23 cellular contexts compared by ENCODE assay signal in the genomic region with DNA sequence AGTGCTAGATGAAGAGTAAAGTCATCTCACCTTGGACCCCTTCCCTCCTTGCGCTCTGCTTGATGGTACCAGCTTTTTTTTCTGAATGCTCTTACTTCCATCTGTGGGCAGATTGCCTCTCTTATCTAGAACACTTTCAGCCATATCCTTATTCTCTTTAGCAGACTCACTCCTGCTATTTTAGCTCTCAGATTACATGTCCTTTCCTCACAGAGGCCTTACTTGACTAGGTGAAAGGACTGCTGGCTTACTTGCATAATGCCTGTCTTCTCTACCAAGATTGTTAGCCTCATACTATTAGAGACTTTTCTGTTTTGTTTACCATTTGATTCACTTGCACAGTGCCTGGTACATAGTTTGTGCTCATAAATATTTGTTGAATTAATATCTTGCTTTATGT.
"Had no signal": no experiment of that assay in that cellular context is flagged by ENCODE, and none has a peak within 500 bp of the region (broad histone marks: within the 10 kb centered on the region; RNA-seq: fewer than 3 reads in every experiment).

No MANE protein-coding gene starts in this region.

- DNase-seq: activated CD4-positive, alpha-beta T cell treated with anti-CD3 and anti-CD28 coated beads, Interleukin-2, amount 10 ng/mL, durations not matched to agents 7 days and 5 days; activated naive CD4-positive, alpha-beta T cell; activated T-cell treated with anti-CD3 and anti-CD28 coated beads for 4 hours; amniotic stem cell; dermis blood vessel endothelial cell; effector memory CD4-positive, alpha-beta T cell; hippocampal formation; islet precursor cell; left colon; lower lobe of right lung; natural killer cell; ovary; psoas muscle; right cardiac atrium; stimulated activated CD4-positive, alpha-beta T cell treated with anti-CD3 and anti-CD28 coated beads, Interleukin-2, amount 100 ng/mL, for 48 hours; T-helper 9 cell; transverse colon; uterus had no signal

- H3K36me3 ChIP-seq: ovary, transverse colon, uterus had no signal

- H3K9me3 Mint-ChIP-seq: activated CD4-positive, alpha-beta T cell treated with anti-CD3 and anti-CD28 coated beads, Interleukin-2, amount 10 ng/mL, durations not matched to agents 7 days and 5 days; activated T-helper 1 cell treated with anti-CD3 and anti-CD28 coated beads, Interleukin-12 subunit alpha, Interleukin-12 subunit beta, Interleukin-2, Interleukin-4 antibody, amounts not matched to agents 30 ng/mL and 10 ng/mL and 1 ng/mL, durations not matched to agents 14 hours and 24 hours and 36 hours; natural killer cell; stimulated activated naive CD8-positive, alpha-beta T cell treated with anti-CD3 and anti-CD28 coated beads, Interleukin-15, Interleukin-2, amounts not matched to agents 100 ng/mL and 50 ng/mL, for 24 hours had no signal

- H3K4me3 ChIP-seq: esophagus muscularis mucosa, lower lobe of right lung, ovary, psoas muscle, skin epidermis, suprapubic skin, transverse colon, uterus had no signal

- H3K27ac ChIP-seq: esophagus muscularis mucosa, lower lobe of right lung, ovary, psoas muscle, skin epidermis, suprapubic skin, transverse colon, uterus had no signal

- H3K4me1 ChIP-seq: esophagus muscularis mucosa, psoas muscle, suprapubic skin, transverse colon, uterus had no signal

- ATAC-seq: left colon, lower lobe of right lung, natural killer cell, psoas muscle, right cardiac atrium had no signal

- H3K27ac Mint-ChIP-seq: activated CD4-positive, alpha-beta T cell treated with anti-CD3 and anti-CD28 coated beads, Interleukin-2, amount 10 ng/mL, durations not matched to agents 7 days and 5 days; activated T-helper 1 cell treated with anti-CD3 and anti-CD28 coated beads, Interleukin-12 subunit alpha, Interleukin-12 subunit beta, Interleukin-2, Interleukin-4 antibody, amounts not matched to agents 30 ng/mL and 10 ng/mL and 1 ng/mL, durations not matched to agents 14 hours and 24 hours and 36 hours; natural killer cell; stimulated activated naive CD8-positive, alpha-beta T cell treated with anti-CD3 and anti-CD28 coated beads, Interleukin-15, Interleukin-2, amounts not matched to agents 100 ng/mL and 50 ng/mL, for 24 hours had no signal

- H3K27me3 Mint-ChIP-seq: activated CD4-positive, alpha-beta T cell treated with anti-CD3 and anti-CD28 coated beads, Interleukin-2, amount 10 ng/mL, durations not matched to agents 7 days and 5 days; stimulated activated naive CD8-positive, alpha-beta T cell treated with anti-CD3 and anti-CD28 coated beads, Interleukin-15, Interleukin-2, amounts not matched to agents 100 ng/mL and 50 ng/mL, for 24 hours had no signal

- H3K4me3 Mint-ChIP-seq: activated CD4-positive, alpha-beta T cell treated with anti-CD3 and anti-CD28 coated beads, Interleukin-2, amount 10 ng/mL, durations not matched to agents 7 days and 5 days; activated T-helper 1 cell treated with anti-CD3 and anti-CD28 coated beads, Interleukin-12 subunit alpha, Interleukin-12 subunit beta, Interleukin-2, Interleukin-4 antibody, amounts not matched to agents 30 ng/mL and 10 ng/mL and 1 ng/mL, durations not matched to agents 14 hours and 24 hours and 36 hours; natural killer cell; stimulated activated naive CD8-positive, alpha-beta T cell treated with anti-CD3 and anti-CD28 coated beads, Interleukin-15, Interleukin-2, amounts not matched to agents 100 ng/mL and 50 ng/mL, for 24 hours had no signal

- H3K9me3 ChIP-seq: esophagus muscularis mucosa, lower lobe of right lung, ovary, psoas muscle, suprapubic skin, transverse colon, uterus had no signal

- H3K27me3 ChIP-seq: esophagus muscularis mucosa, ovary, suprapubic skin, transverse colon, uterus had no signal
